16 cellular contexts compared by ENCODE assay signal in the genomic region with DNA sequence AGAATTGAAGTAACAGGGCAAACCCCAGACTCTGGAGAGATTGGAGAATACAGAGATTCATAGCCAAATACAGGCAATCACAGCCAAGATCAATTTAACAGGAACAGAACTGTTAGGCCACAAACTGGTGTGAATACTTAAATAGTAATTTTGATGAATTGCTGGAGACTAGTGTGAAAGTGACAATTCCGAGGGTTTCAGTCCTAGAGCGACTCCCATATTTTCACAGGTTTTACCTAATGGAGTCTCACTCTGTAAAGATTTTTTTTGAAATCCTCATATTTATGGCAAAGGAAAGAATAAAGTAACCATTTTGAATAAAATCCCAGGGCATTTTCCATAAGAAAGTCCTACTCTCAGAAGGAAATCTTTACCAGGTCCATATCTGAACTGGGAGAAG.
"Had no signal": no experiment of that assay in that cellular context is flagged by ENCODE, and none has a peak within 500 bp of the region (broad histone marks: within the 10 kb centered on the region; RNA-seq: fewer than 3 reads in every experiment).

No MANE protein-coding gene starts in this region.

- H3K27ac Mint-ChIP-seq: activated CD8-positive, alpha-beta T cell treated with anti-CD3 and anti-CD28 coated beads, Interleukin-2, amount 10 ng/mL, durations not matched to agents 7 days and 5 days; activated naive CD4-positive, alpha-beta T cell treated with anti-CD3 and anti-CD28 coated beads for 36 hours; naive thymus-derived CD8-positive, alpha-beta T cell; stimulated activated naive CD8-positive, alpha-beta T cell treated with anti-CD3 and anti-CD28 coated beads, Interleukin-15, amount 100 ng/mL, for 72 hours had no signal

- H3K4me3 Mint-ChIP-seq: activated CD8-positive, alpha-beta T cell treated with anti-CD3 and anti-CD28 coated beads, Interleukin-2, amount 10 ng/mL, durations not matched to agents 7 days and 5 days; activated naive CD4-positive, alpha-beta T cell treated with anti-CD3 and anti-CD28 coated beads for 36 hours; naive thymus-derived CD8-positive, alpha-beta T cell; stimulated activated naive CD8-positive, alpha-beta T cell treated with anti-CD3 and anti-CD28 coated beads, Interleukin-15, amount 100 ng/mL, for 72 hours had no signal

- H3K36me3 ChIP-seq: lower lobe of right lung had no signal

- ATAC-seq: activated CD8-positive, alpha-beta T cell treated with anti-CD3 and anti-CD28 coated beads, Interleukin-2, amount 10 ng/mL, durations not matched to agents 7 days and 5 days; lower lobe of right lung; mucosa of descending colon; naive thymus-derived CD8-positive, alpha-beta T cell; psoas muscle; stimulated activated naive CD8-positive, alpha-beta T cell treated with anti-CD3 and anti-CD28 coated beads, Interleukin-15, amount 100 ng/mL, for 72 hours had no signal

- H3K4me1 ChIP-seq: lower lobe of right lung, psoas muscle had no signal

- H3K27me3 Mint-ChIP-seq: naive thymus-derived CD8-positive, alpha-beta T cell; stimulated activated naive CD8-positive, alpha-beta T cell treated with anti-CD3 and anti-CD28 coated beads, Interleukin-15, amount 100 ng/mL, for 72 hours had no signal

- H3K4me3 ChIP-seq: coronary artery, lower lobe of right lung, mucosa of descending colon, psoas muscle had no signal

- H3K27ac ChIP-seq: coronary artery, lower lobe of right lung, VCaP had no signal

- DNase-seq: activated CD8-positive, alpha-beta T cell treated with anti-CD3 and anti-CD28 coated beads, Interleukin-2, amount 10 ng/mL, durations not matched to agents 7 days and 5 days; activated naive CD4-positive, alpha-beta T cell treated with anti-CD3 and anti-CD28 coated beads for 36 hours; central memory CD4-positive, alpha-beta T cell; effector CD4-positive, alpha-beta T cell; hippocampal formation; lower lobe of right lung; mucosa of descending colon; naive thymus-derived CD8-positive, alpha-beta T cell; nucleus accumbens; psoas muscle; stimulated activated CD4-positive, alpha-beta T cell treated with anti-CD3 and anti-CD28 coated beads, Interleukin-15, amount 100 ng/mL, for 24 hours; stimulated activated CD4-positive, alpha-beta T cell treated with anti-CD3 and anti-CD28 coated beads, Interleukin-4, amount 100 ng/mL, for 24 hours; stimulated activated naive CD8-positive, alpha-beta T cell treated with anti-CD3 and anti-CD28 coated beads, Interleukin-15, amount 100 ng/mL, for 72 hours; T-helper 1 cell had no signal

- H3K9me3 ChIP-seq: lower lobe of right lung, mucosa of descending colon, psoas muscle had no signal

- H3K9me3 Mint-ChIP-seq: activated naive CD4-positive, alpha-beta T cell treated with anti-CD3 and anti-CD28 coated beads for 36 hours; stimulated activated naive CD8-positive, alpha-beta T cell treated with anti-CD3 and anti-CD28 coated beads, Interleukin-15, amount 100 ng/mL, for 72 hours had no signal

- H3K36me3 Mint-ChIP-seq: naive thymus-derived CD8-positive, alpha-beta T cell had no signal

- H3K4me1 Mint-ChIP-seq: naive thymus-derived CD8-positive, alpha-beta T cell; stimulated activated naive CD8-positive, alpha-beta T cell treated with anti-CD3 and anti-CD28 coated beads, Interleukin-15, amount 100 ng/mL, for 72 hours had no signal
